Comparison of ENCODE assay signal across 8 cellular contexts in genomic region chr4:70992354-70992753, GRCh38. TPM values are rescaled to one million over a fixed set of nuclear protein-coding genes. Genes with fewer than 3 reads are reported as not detected.
DNase-seq lines count a peak whose midpoint lies in the region; ATAC-seq and TF ChIP-seq lines count a peak whose summit lies in the region.

No MANE protein-coding gene starts in this region.

- peak in 1 of 2 donors; percentile 6 for DNase-seq in activated T-cell treated with anti-CD3 and anti-CD28 coated beads, Interleukin-2, amount 50 U/mL, for 72 hours
- no peak for DNase-seq in activated T-cell treated with anti-CD3 and anti-CD28 coated beads for 4 hours
- no peak for DNase-seq in SJSA1 (ENCODE audit: low read depth in 1 of 2, low spot score in 2 of 2)

- H3K9me3 Mint-ChIP-seq in activated T-cell treated with anti-CD3 and anti-CD28 coated beads, Interleukin-2, amount 50 U/mL, for 72 hours, result no peaks in the 10 kb centered on the region

- H3K4me1 ChIP-seq in SJSA1 (replicated peaks) (peaks cover 18% of the 10 kb centered on the region), gastroesophageal sphincter (peaks cover 0 to 39% (median 0%) of the 10 kb centered on the region in 3 donors)

- H3K27ac Mint-ChIP-seq in activated T-cell treated with anti-CD3 and anti-CD28 coated beads, Interleukin-2, amount 50 U/mL, for 72 hours, result peak overlapping the region; percentile 88

- no peaks in the 10 kb centered on the region for H3K27me3 Mint-ChIP-seq in activated T-cell treated with anti-CD3 and anti-CD28 coated beads, Interleukin-2, amount 50 U/mL, for 72 hours (ENCODE audit: low read depth)

- no peaks in the 10 kb centered on the region for H3K9me3 ChIP-seq in SJSA1 (replicated peaks)
- no peaks in the 10 kb centered on the region for H3K9me3 ChIP-seq in gastroesophageal sphincter

- no peak for TF ChIP-seq CTCF in gastroesophageal sphincter (IDR thresholded peaks at IDR 0.05)

- TF ChIP-seq POLR2A in gastroesophageal sphincter (IDR thresholded peaks at IDR 0.05), result no peak

- H3K27ac ChIP-seq in SJSA1 (no peak overlapping the region), gastroesophageal sphincter (peak overlapping the region in 3 of 4 donors; percentile 85 to 88 (median 86)), temporal lobe (ENCODE audit: low read depth, low read length) (peak overlapping the region; percentile 62)

- 70 to 84% methylated on average over 5 of the region's 5 CpGs for WGBS in gastroesophageal sphincter (ENCODE audit: low coverage in 1 of 2), 2 donors

- H3K4me3 Mint-ChIP-seq in activated T-cell treated with anti-CD3 and anti-CD28 coated beads, Interleukin-2, amount 50 U/mL, for 72 hours, result peak overlapping the region; percentile 84 to 96

- peaks cover 3 to 12% of the 10 kb centered on the region in 2 donors for H3K36me3 Mint-ChIP-seq in activated T-cell treated with anti-CD3 and anti-CD28 coated beads, Interleukin-2, amount 50 U/mL, for 72 hours (ENCODE audit: insufficient read depth in 2 of 2)

- peaks cover 13% of the 10 kb centered on the region for H3K36me3 ChIP-seq in SJSA1
- no peaks in the 10 kb centered on the region for H3K36me3 ChIP-seq in gastroesophageal sphincter

- no peak for ATAC-seq in activated T-cell treated with anti-CD3 and anti-CD28 coated beads, Interleukin-2, amount 50 U/mL, for 72 hours (replicated peaks in 1 of 2)
- ATAC-seq in gastroesophageal sphincter, result no peak
- no peak for ATAC-seq in GM21528 (IDR thresholded peaks at IDR 0.05; ENCODE audit: low FRiP score, unreplicated experiment)
- no peak for ATAC-seq in GM21576 (IDR thresholded peaks at IDR 0.05; ENCODE audit: unreplicated experiment)
- no peak for ATAC-seq in GM19455 (IDR thresholded peaks at IDR 0.05; ENCODE audit: unreplicated experiment)

- H3K4me3 ChIP-seq in SJSA1 (peak overlapping the region; percentile 66), gastroesophageal sphincter (peak overlapping the region in 1 of 2 donors; percentile 76)

- H3K4me1 Mint-ChIP-seq in activated T-cell treated with anti-CD3 and anti-CD28 coated beads, Interleukin-2, amount 50 U/mL, for 72 hours (ENCODE audit: low read depth), result peaks cover 33% of the 10 kb centered on the region

- H3K27me3 ChIP-seq in SJSA1 (replicated peaks), result no peaks in the 10 kb centered on the region
- H3K27me3 ChIP-seq in gastroesophageal sphincter, result no peaks in the 10 kb centered on the region

- no peak for TF ChIP-seq EP300 in gastroesophageal sphincter (IDR thresholded peaks at IDR 0.05)

RNA-seq across cellular contexts. Expression of gene DCK, which starts 1.1 kb away (rescaled TPM):
- 10 to 100 TPM; 36.6 to 45.4 TPM for total RNA-seq in activated T-cell treated with anti-CD3 and anti-CD28 coated beads, Interleukin-2, amount 50 U/mL, for 72 hours
- 57.8 and 73.5 TPM in 2 replicates for total RNA-seq in SJSA1 (2014; rRNA removed; shearing (Covaris generic))
- total RNA-seq in gastroesophageal sphincter (10 to 100 TPM; 13.2 to 24.9 (median 21.7) TPM), temporal lobe (65.9 TPM)
